ENCODE assay signal across 11 cellular contexts in the genomic region with DNA sequence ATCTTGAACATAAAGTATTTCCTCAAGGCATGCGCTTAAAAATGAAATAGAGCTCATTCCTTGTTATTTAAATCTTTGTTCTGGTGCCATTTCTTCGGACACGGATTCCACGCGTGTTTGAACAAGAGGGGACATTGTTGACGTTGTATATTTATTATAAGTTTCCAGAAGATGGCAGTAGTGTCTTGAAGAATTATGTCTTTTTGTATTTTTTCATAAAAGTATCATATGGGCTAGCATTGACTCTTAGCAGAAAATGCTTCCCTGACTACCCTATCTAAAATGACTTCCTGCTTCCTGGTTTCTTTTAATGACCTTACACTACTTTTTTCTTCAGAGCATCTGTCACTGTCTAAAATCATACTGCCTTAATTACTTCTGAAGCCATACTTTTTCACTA. TPM values are rescaled to one million over a fixed set of nuclear protein-coding genes. Genes with fewer than 3 reads are reported as not detected.
A peak's percentile ranks its signal among the peaks of the same experiment; 100 is the strongest.
DNase-seq lines count a peak whose midpoint lies in the region; ATAC-seq, FAIRE-seq and TF ChIP-seq lines count a peak whose summit lies in the region.
"Had no signal": no experiment of that assay in that cellular context is flagged by ENCODE, and none has a peak within 500 bp of the region (broad histone marks: within the 10 kb centered on the region; RNA-seq: fewer than 3 reads in every experiment).

No MANE protein-coding gene starts in this region.

- H3K9me3 ChIP-seq in adipocyte (ENCODE audit: control insufficient read depth, low read length) (no peaks in the 10 kb centered on the region), small intestine (ENCODE audit: control insufficient read depth, low read depth) (no peaks in the 10 kb centered on the region), neuronal stem cell (replicated peaks in 1 of 2; ENCODE audit: control insufficient read depth in 2 of 2, insufficient read depth in 1 of 2, low read depth in 1 of 2, low read length in 2 of 2) (peaks cover 0 to 5% of the 10 kb centered on the region in 2 donors)
- H3K9me3 ChIP-seq: HAP-1 had no signal

- H3K14ac ChIP-seq in neuronal stem cell (ENCODE audit: low read length): no peak overlapping the region

- H3K4ac ChIP-seq in neuronal stem cell (ENCODE audit: low read length): no peak overlapping the region

- no peaks in the 10 kb centered on the region for H3K27me3 Mint-ChIP-seq in HFFc6 (ENCODE audit: insufficient read depth)

- H3K4me3 ChIP-seq in adipocyte (ENCODE audit: low read length) (no peak overlapping the region), small intestine (ENCODE audit: low read depth in 1 of 2, low read length in 2 of 2) (no peak overlapping the region), neuronal stem cell (ENCODE audit: low read length in 2 of 2) (no peak overlapping the region)
- H3K4me3 ChIP-seq: HAP-1 had no signal

- no peak overlapping the region for H3K9ac ChIP-seq in adipocyte (ENCODE audit: low read length)
- H3K9ac ChIP-seq in neuronal stem cell (ENCODE audit: low read depth, low read length, poor library complexity): no peak overlapping the region

- no peaks in the 10 kb centered on the region; the same call in 1 of the 2 replicates for H3K4me1 Mint-ChIP-seq in HFFc6 (ENCODE audit: low read depth)

- no peak overlapping the region for H3K27ac ChIP-seq in small intestine (ENCODE audit: low read depth in 1 of 2, low read length in 1 of 2)
- H3K27ac ChIP-seq in neuronal stem cell (replicated peaks; ENCODE audit: low read length): no peak overlapping the region
- H3K27ac ChIP-seq: epithelial cell of prostate had no signal

- peaks cover 44% of the 10 kb centered on the region for H3K36me3 Mint-ChIP-seq in HFFc6 (ENCODE audit: low read depth)

- H3K23ac ChIP-seq in neuronal stem cell (ENCODE audit: low read depth, low read length, poor library complexity): no peak overlapping the region

- H3K27ac Mint-ChIP-seq in HFFc6: no peak overlapping the region; the same call in 1 of the 2 replicates

- H2BK120ac ChIP-seq in neuronal stem cell (ENCODE audit: low read depth, low read length): no peak overlapping the region

- H2BK12ac ChIP-seq in neuronal stem cell (ENCODE audit: low read length): no peak overlapping the region

- DNase-seq in CMK (ENCODE audit: low read depth) (peak; percentile 27), HFFc6 (no peak), adipocyte (ENCODE audit: low read depth) (peak; percentile 68), medulla oblongata (ENCODE audit: extremely low spot score) (peak; percentile 30), small intestine (no peak), NCI-H345 treated with DMSO at 0.1 percent for 48 hours (lab: John Stamatoyannopoulos, UW; ENCODE audit: unreplicated experiment) (no peak), neuronal stem cell (ENCODE audit: low spot score) (no peak)
- DNase-seq: SHP77 treated with DMSO at 0.1 percent for 48 hours had no signal

- 43 to 62% (median 49%) methylated on average over 6 of the region's 6 CpGs for WGBS in small intestine, 3 donors
- WGBS in neuronal stem cell (ENCODE audit: extremely low coverage in 2 of 2, insufficient read length in 2 of 2, insufficient replicate concordance in 1 of 2), 2 donors: no CpG with 5 or more reads among the region's 6 CpGs

- H4K8ac ChIP-seq in neuronal stem cell (ENCODE audit: low read depth, low read length): no peak overlapping the region

- no peak overlapping the region for H4K91ac ChIP-seq in neuronal stem cell (ENCODE audit: low read depth, low read length, poor library complexity)

- H3K27me3 ChIP-seq in adipocyte (replicated peaks; ENCODE audit: control insufficient read depth, insufficient read depth, low read length) (no peaks in the 10 kb centered on the region), small intestine (ENCODE audit: control insufficient read depth in 2 of 2, insufficient read depth in 2 of 2, low read length in 2 of 2) (no peaks in the 10 kb centered on the region), neuronal stem cell (ENCODE audit: control insufficient read depth in 3 of 3, insufficient read depth in 3 of 3, low read depth in 1 of 3, low read length in 3 of 3) (no peaks in the 10 kb centered on the region)

- no peak for ATAC-seq in HG03045 (IDR thresholded peaks at IDR 0.05; ENCODE audit: unreplicated experiment)

- H3K18ac ChIP-seq in neuronal stem cell (ENCODE audit: low read length): no peak overlapping the region

- no peak overlapping the region for H3K4me2 ChIP-seq in neuronal stem cell (ENCODE audit: insufficient read depth, low read length, poor library complexity, severe bottlenecking)

- no peak overlapping the region for H2BK15ac ChIP-seq in neuronal stem cell (ENCODE audit: low read length)

- H3K4me1 ChIP-seq in adipocyte (ENCODE audit: control insufficient read depth, insufficient read depth, low read length) (no peaks in the 10 kb centered on the region), small intestine (ENCODE audit: control insufficient read depth in 2 of 2, insufficient read depth in 1 of 2, low read depth in 1 of 2, low read length in 1 of 2) (no peaks in the 10 kb centered on the region), neuronal stem cell (ENCODE audit: control insufficient read depth in 2 of 2, insufficient read depth in 1 of 2, low read depth in 1 of 2, low read length in 2 of 2) (no peaks in the 10 kb centered on the region)

- H2BK5ac ChIP-seq in neuronal stem cell (ENCODE audit: low read length): no peak overlapping the region

- no peak overlapping the region for H3K4me3 Mint-ChIP-seq in HFFc6

- no peaks in the 10 kb centered on the region for H3K9me3 Mint-ChIP-seq in HFFc6

- no peak overlapping the region for H2AK5ac ChIP-seq in neuronal stem cell (ENCODE audit: low read depth, low read length)

- FAIRE-seq in small intestine (lab: Jason Lieb, UNC): no peak

- no peak overlapping the region for H2AFZ ChIP-seq in neuronal stem cell (ENCODE audit: low read length)

- H3K79me1 ChIP-seq in neuronal stem cell (ENCODE audit: low read depth, low read length): no peaks in the 10 kb centered on the region

- TF ChIP-seq CTCF in HFFc6 (IDR thresholded peaks at IDR 0.05): peak; percentile 51; the same call in 1 of the 2 replicates

- H3K36me3 ChIP-seq in adipocyte (ENCODE audit: control insufficient read depth, insufficient read depth, low read length, severe bottlenecking) (peaks cover 63% of the 10 kb centered on the region), small intestine (ENCODE audit: control insufficient read depth in 2 of 2, insufficient read depth in 2 of 2, low read length in 2 of 2) (peaks cover 7 to 19% of the 10 kb centered on the region in 2 donors), neuronal stem cell (replicated peaks in 1 of 2; ENCODE audit: control insufficient read depth in 2 of 2, insufficient read depth in 2 of 2, low read length in 2 of 2) (peaks cover 11 to 63% of the 10 kb centered on the region in 2 donors)

RNA-seq across cellular contexts. Expression of gene BIRC2, which starts 20.4 kb away (rescaled TPM):
- total RNA-seq in HFFc6 (2021; fragmentation: NEBNext Ultra II Directional; extraction: Animal tissue kit (Norgen Biotek cat#: 25700)): 10 to 100 TPM; 49.5 to 64.6 (median 58.3) TPM
- 10 to 100 TPM; 22.1 to 38.5 (median 28.9) TPM for polyA plus RNA-seq in small intestine
- 35.9 TPM for polyA plus RNA-seq in neuronal stem cell (2013, experiment 1 of 2)
- 37.3 TPM for polyA plus RNA-seq in neuronal stem cell (2013, experiment 2 of 2)

RNA-seq across cellular contexts. Expression of gene BIRC3, which starts 50.1 kb away (rescaled TPM):
- total RNA-seq in HFFc6 (2021; fragmentation: NEBNext Ultra II Directional; extraction: Animal tissue kit (Norgen Biotek cat#: 25700)): under 1 TPM; 0.35 to 0.66 (median 0.42) TPM
- 10 to 100 TPM; 25.6 to 49.0 (median 32.4) TPM for polyA plus RNA-seq in small intestine
- polyA plus RNA-seq in neuronal stem cell (2013, experiment 1 of 2): 0.06 TPM
- 0.18 TPM for polyA plus RNA-seq in neuronal stem cell (2013, experiment 2 of 2)

Comparison
In these comparisons a context has a peak if more than half of its experiments do, and no peak if none do; other contexts are left out.
1. DNase-seq: peak in CMK (single experiment), adipocyte (single experiment) and medulla oblongata (single experiment); none in HFFc6 (single experiment), small intestine (single experiment), NCI-H345 treated with DMSO at 0.1 percent for 48 hours (single experiment) and neuronal stem cell (single experiment).